ENCODE assay signal across 13 cellular contexts in genomic region chr10:84654671-84655070, GRCh38.
DNase-seq lines count a peak whose midpoint lies in the region; ATAC-seq and TF ChIP-seq lines count a peak whose summit lies in the region.
"Had no signal": no experiment of that assay in that cellular context is flagged by ENCODE, and none has a peak within 500 bp of the region (broad histone marks: within the 10 kb centered on the region; RNA-seq: fewer than 3 reads in every experiment).

No MANE protein-coding gene starts in this region.

- intact Hi-C loops in aorta (cut with DNase I) = no loop called here

- no peaks in the 10 kb centered on the region for H3K36me3 ChIP-seq in endodermal cell (ENCODE audit: control insufficient read depth, insufficient read depth, low read length)
- no peaks in the 10 kb centered on the region for H3K36me3 ChIP-seq in aorta (ENCODE audit: control insufficient read depth in 1 of 2, insufficient read depth in 2 of 2, low read length in 1 of 2)
- H3K36me3 ChIP-seq: spleen had no signal

- CTCF ChIA-PET in T-cell (lab: Charles Lee) = no interaction called here

- H3K27me3 ChIP-seq in endodermal cell (ENCODE audit: control insufficient read depth, insufficient read depth, low read length, poor library complexity, severe bottlenecking) (no peaks in the 10 kb centered on the region), aorta (ENCODE audit: control insufficient read depth in 1 of 2, insufficient read depth in 2 of 2, low read length in 1 of 2) (no peaks in the 10 kb centered on the region)

- WGBS in endodermal cell (ENCODE audit: insufficient coverage in 1 of 2, insufficient read length in 1 of 2), 2 experiments = 89% methylated on average over 2 of the region's 2 CpGs; no CpG with 5 or more reads in 1 of the 2 experiments
- 64 to 66% methylated on average over 2 of the region's 2 CpGs for WGBS in aorta, 2 donors

- H3K4me3 ChIP-seq in epithelial cell of esophagus (ENCODE audit: low read length) (no peak overlapping the region), endodermal cell (ENCODE audit: low read length) (no peak overlapping the region), aorta (ENCODE audit: low read length in 2 of 2) (no peak overlapping the region)
- H3K4me3 ChIP-seq: spleen had no signal

- H3K36me3 Mint-ChIP-seq in endodermal cell (ENCODE audit: low read depth) (no peaks in the 10 kb centered on the region), T-cell (no peaks in the 10 kb centered on the region)
- H3K36me3 Mint-ChIP-seq: activated naive CD4-positive, alpha-beta T cell treated with anti-CD3 and anti-CD28 coated beads, Interleukin-2, amount 10 ng/mL, durations not matched to agents 7 days and 5 days had no signal

- no peak overlapping the region for H3K27ac Mint-ChIP-seq in endodermal cell
- no peak overlapping the region for H3K27ac Mint-ChIP-seq in T-cell
- H3K27ac Mint-ChIP-seq: activated CD8-positive, alpha-beta T cell treated with anti-CD3 and anti-CD28 coated beads for 36 hours; activated naive CD4-positive, alpha-beta T cell treated with anti-CD3 and anti-CD28 coated beads, Interleukin-2, amount 10 ng/mL, durations not matched to agents 7 days and 5 days; nephron progenitor cell; T-helper 17 cell had no signal

- H3K27ac ChIP-seq in endodermal cell (ENCODE audit: low read depth, low read length) = no peak overlapping the region
- H3K27ac ChIP-seq in aorta (ENCODE audit: low read depth in 1 of 2, low read length in 2 of 2) = no peak overlapping the region
- H3K27ac ChIP-seq: spleen had no signal

- H3K9me3 Mint-ChIP-seq in endodermal cell (no peaks in the 10 kb centered on the region), T-cell (no peaks in the 10 kb centered on the region)
- H3K9me3 Mint-ChIP-seq: activated CD8-positive, alpha-beta T cell treated with anti-CD3 and anti-CD28 coated beads for 36 hours; activated naive CD4-positive, alpha-beta T cell treated with anti-CD3 and anti-CD28 coated beads, Interleukin-2, amount 10 ng/mL, durations not matched to agents 7 days and 5 days; nephron progenitor cell had no signal

- peaks cover 2% of the 10 kb centered on the region for H3K4me1 Mint-ChIP-seq in endodermal cell
- H3K4me1 Mint-ChIP-seq in T-cell = no peaks in the 10 kb centered on the region
- H3K4me1 Mint-ChIP-seq: nephron progenitor cell, T-helper 17 cell had no signal

- no peaks in the 10 kb centered on the region for H3K9me3 ChIP-seq in endodermal cell (ENCODE audit: control insufficient read depth, low read length)
- H3K9me3 ChIP-seq in aorta (ENCODE audit: control insufficient read depth, low read length) = no peaks in the 10 kb centered on the region
- H3K9me3 ChIP-seq: spleen had no signal

- ATAC-seq in GM18868 (IDR thresholded peaks at IDR 0.05; ENCODE audit: unreplicated experiment) (peak; percentile 64), GM21423 (IDR thresholded peaks at IDR 0.05; ENCODE audit: unreplicated experiment) (peak; percentile 88), HG03342 (IDR thresholded peaks at IDR 0.05; ENCODE audit: unreplicated experiment) (peak; percentile 64), aorta (ENCODE audit: low FRiP score) (no peak), T-cell (replicated peaks in 1 of 4) (no peak)
- ATAC-seq: activated CD8-positive, alpha-beta T cell treated with anti-CD3 and anti-CD28 coated beads for 36 hours; T-helper 17 cell had no signal

- H3K4me3 Mint-ChIP-seq in endodermal cell = no peak overlapping the region
- no peak overlapping the region for H3K4me3 Mint-ChIP-seq in T-cell
- H3K4me3 Mint-ChIP-seq: activated CD8-positive, alpha-beta T cell treated with anti-CD3 and anti-CD28 coated beads for 36 hours; activated naive CD4-positive, alpha-beta T cell treated with anti-CD3 and anti-CD28 coated beads, Interleukin-2, amount 10 ng/mL, durations not matched to agents 7 days and 5 days; nephron progenitor cell; T-helper 17 cell had no signal

- H3K9ac ChIP-seq in endodermal cell (ENCODE audit: extremely low read depth, low read length, poor library complexity, severe bottlenecking) = no peak overlapping the region

- DNase-seq in epithelial cell of esophagus (ENCODE audit: low read depth) (peak; percentile 62), endodermal cell (no peak), aorta (no peak), T-cell (no peak)
- DNase-seq: activated CD8-positive, alpha-beta T cell treated with anti-CD3 and anti-CD28 coated beads for 36 hours; activated naive CD4-positive, alpha-beta T cell treated with anti-CD3 and anti-CD28 coated beads, Interleukin-2, amount 10 ng/mL, durations not matched to agents 7 days and 5 days; kidney glomerular epithelial cell; nephron progenitor cell; spleen; T-helper 17 cell had no signal

- POLR2A ChIA-PET in T-cell (lab: Charles Lee) = no interaction called here

- no peaks in the 10 kb centered on the region for H3K27me3 Mint-ChIP-seq in endodermal cell (ENCODE audit: insufficient read depth)
- H3K27me3 Mint-ChIP-seq in T-cell = peaks cover 4 to 14% of the 10 kb centered on the region in 2 donors

- H3K4me1 ChIP-seq in endodermal cell (ENCODE audit: control insufficient read depth, insufficient read depth, low read length) = no peaks in the 10 kb centered on the region
- H3K4me1 ChIP-seq in aorta (ENCODE audit: control insufficient read depth in 1 of 2, insufficient read depth in 2 of 2, low read length in 2 of 2) = no peaks in the 10 kb centered on the region
- H3K4me1 ChIP-seq: spleen had no signal

- TF ChIP-seq CTCF in epithelial cell of esophagus (IDR thresholded peaks at IDR 0.05; ENCODE audit: insufficient read depth, low read depth, low read length, missing control alignments) (no peak), endodermal cell (conservative IDR thresholded peaks at IDR 0.05) (no peak)

Comparison
In these comparisons a context has a peak if more than half of its experiments do, and no peak if none do; other contexts are left out.
1. ATAC-seq: peak in GM18868 (single experiment), GM21423 (single experiment) and HG03342 (single experiment); none in aorta (single experiment) and T-cell (0 of 4).